ENCODE assay signal across 34 cellular contexts in the genomic region with DNA sequence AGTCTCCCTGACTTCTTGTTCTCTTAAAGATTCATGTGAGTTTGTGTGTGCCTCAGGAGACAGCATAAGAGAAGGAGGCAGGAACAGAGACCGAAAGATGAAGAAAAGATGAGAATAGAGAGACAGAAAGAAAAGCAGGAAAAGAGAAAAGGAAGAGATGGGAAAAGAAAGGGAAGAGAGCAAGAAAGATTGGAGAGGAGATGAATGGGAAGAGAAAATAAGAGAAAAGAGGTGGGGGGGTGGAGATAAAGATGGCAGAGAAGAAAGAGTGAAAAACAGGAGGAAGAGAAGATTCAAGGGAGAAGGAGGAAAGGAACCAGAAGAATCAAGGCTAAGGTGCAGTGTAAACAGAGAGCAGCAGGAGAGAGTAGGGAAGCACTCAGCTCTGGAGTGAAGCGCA.
"Had no signal": no experiment of that assay in that cellular context is flagged by ENCODE, and none has a peak within 500 bp of the region (broad histone marks: within the 10 kb centered on the region; RNA-seq: fewer than 3 reads in every experiment).

No MANE protein-coding gene starts in this region.

- H3K27ac ChIP-seq: KMS-11 had no signal

- H3K9ac ChIP-seq: KMS-11 had no signal

- DNase-seq: Karpas-422, Kasumi-1, MG63, MM.1S, MV-4-11, NCI-H1048, NCI-H1092, NCI-H1092 treated with DMSO at 0.1 percent for 48 hours, NCI-H1105, NCI-H1105 treated with DMSO at 0.1 percent for 48 hours, NCI-H1417, NCI-H1417 treated with DMSO at 0.1 percent for 48 hours, NCI-H1436, NCI-H1436 treated with DMSO at 0.1 percent for 48 hours, NCI-H146, NCI-H1694, NCI-H1694 treated with DMSO at 0.1 percent for 48 hours, NCI-H187, NCI-H187 treated with DMSO at 0.1 percent for 48 hours, NCI-H1930, NCI-H2029, NCI-H2029 treated with DMSO at 0.1 percent for 48 hours, NCI-H2081, NCI-H2081 treated with DMSO at 0.1 percent for 48 hours, NCI-H2107, NCI-H2171, NCI-H2171 treated with DMSO at 0.1 percent for 48 hours, NCI-H2227 treated with DMSO at 0.1 percent for 48 hours, NCI-H226, NCI-H345, NCI-H446, NCI-H446 treated with DMSO at 0.1 percent for 48 hours, NCI-H510A had no signal

- H3K36me3 ChIP-seq: MG63 had no signal

- H3K4me3 ChIP-seq: MG63 had no signal

- H3K4me2 ChIP-seq: KMS-11 had no signal
